Comparison of ENCODE assay signal across 23 cellular contexts in the genomic region with DNA sequence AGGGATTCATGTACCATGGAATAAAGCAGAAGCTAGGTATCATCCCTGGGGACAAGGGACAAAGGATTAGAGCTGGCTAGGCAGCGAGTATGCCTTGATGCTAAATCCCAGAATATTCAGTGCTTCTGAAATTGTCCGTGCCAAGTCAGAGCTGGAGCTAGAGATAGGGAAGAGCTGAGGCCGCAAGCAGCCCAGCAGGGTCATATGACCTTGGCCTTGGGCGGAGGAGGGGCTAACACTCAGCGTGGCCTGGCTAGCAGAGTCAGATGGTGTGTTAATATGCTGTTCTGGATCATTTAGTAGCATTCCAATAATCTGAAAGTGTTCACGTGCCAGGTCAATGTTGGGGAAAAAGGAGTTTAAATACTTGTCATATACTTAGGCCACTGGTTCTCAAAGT.
"Had no signal": no experiment of that assay in that cellular context is flagged by ENCODE, and none has a peak within 500 bp of the region (broad histone marks: within the 10 kb centered on the region; RNA-seq: fewer than 3 reads in every experiment).

No MANE protein-coding gene starts in this region.

- H3K4me1 ChIP-seq: left lung, right atrium auricular region, suprapubic skin, tibial nerve, uterus had no signal

- H3K27ac ChIP-seq: left lung, ovary, right atrium auricular region, skin epidermis, suprapubic skin, tibial nerve, uterus had no signal

- DNase-seq: hippocampal formation; immature natural killer cell; kidney; left colon; left lung; mesendoderm; naive B cell; natural killer cell; nephron progenitor cell; stimulated activated CD4-positive, alpha-beta T cell treated with anti-CD3 and anti-CD28 coated beads, Interleukin-12 subunit alpha, Interleukin-12 subunit beta, amount 100 ng/mL, for 4 hours; stimulated activated CD4-positive, alpha-beta T cell treated with anti-CD3 and anti-CD28 coated beads, Interleukin-15, amount 100 ng/mL, for 24 hours; stimulated activated CD4-positive, alpha-beta T cell treated with anti-CD3 and anti-CD28 coated beads, Interleukin-2, amount 100 ng/mL, for 24 hours; stimulated activated CD4-positive, alpha-beta T cell treated with anti-CD3 and anti-CD28 coated beads, Interleukin-4, amount 100 ng/mL, for 1 hour; stimulated activated naive CD4-positive, alpha-beta T cell; uterus had no signal

- H3K27me3 ChIP-seq: left lung, ovary, right atrium auricular region, suprapubic skin, tibial nerve, uterus had no signal

- ATAC-seq: left colon; left lung; natural killer cell; sciatic nerve; stimulated activated effector memory CD8-positive, alpha-beta T cell treated with anti-CD3 and anti-CD28 coated beads, Interleukin-12 subunit alpha, Interleukin-12 subunit beta, amount 100 ng/mL, for 72 hours had no signal

- H3K9me3 ChIP-seq: left lung, ovary, right atrium auricular region, suprapubic skin, tibial nerve, uterus had no signal

- H3K36me3 ChIP-seq: left lung, ovary, right atrium auricular region, suprapubic skin, tibial nerve, uterus had no signal

- H3K4me3 ChIP-seq: left lung, lung, ovary, right atrium auricular region, skin epidermis, suprapubic skin, tibial nerve, uterus had no signal
